8 cellular contexts compared by ENCODE assay signal in genomic region chr4:112281999-112282398, GRCh38. TPM values are rescaled to one million over a fixed set of nuclear protein-coding genes. Genes with fewer than 3 reads are reported as not detected.
DNase-seq lines count a peak whose midpoint lies in the region; ATAC-seq and TF ChIP-seq lines count a peak whose summit lies in the region.
"Not testable (repeated sequence)": the region's sequence is repeated elsewhere in the genome, so short reads cannot be mapped to it uniquely, and the experiment has no call there.

No MANE protein-coding gene starts in this region.

- peaks cover 47% of the 10 kb centered on the region for H4K20me1 ChIP-seq in Loucy (ENCODE audit: insufficient read depth, low read length, poor library complexity, severe bottlenecking)

- not testable (repeated sequence) for H3K9me2 ChIP-seq in Loucy (replicated peaks; ENCODE audit: low read depth, low read length)

- intact Hi-C loops in CD8-positive, alpha-beta T cell (cut with DNase I, micrococcal nuclease), result loop anchor here in 1 of 2 experiments (1.0 kb wide), 1 partner anchor 11 kb away; no protein-coding TSS in a partner anchor
- intact Hi-C loops in natural killer cell (cut with micrococcal nuclease), result not testable (repeated sequence)

- not testable (repeated sequence) for H3K9me3 ChIP-seq in CD8-positive, alpha-beta T cell (ENCODE audit: low read length); Loucy (ENCODE audit: insufficient read depth, low read depth, low read length)

- POLR2A ChIA-PET in CD8-positive, alpha-beta T cell (lab: Charles Lee), result interaction anchor here (1.2 kb wide), 1 partner anchor 19 kb away, joined by 3 read pairs; no protein-coding TSS in a partner anchor

- not testable (repeated sequence) for TF ChIP-seq CTCF in CD8-positive, alpha-beta T cell (IDR thresholded peaks at IDR 0.05); GM12865 (IDR thresholded peaks at IDR 0.05; ENCODE audit: insufficient read depth, low read depth, low read length, missing control alignments); Loucy (conservative IDR thresholded peaks at IDR 0.05; ENCODE audit: low read length); natural killer cell (IDR thresholded peaks at IDR 0.05)

- not testable (repeated sequence) for H3K27me3 Mint-ChIP-seq in CD8-positive, alpha-beta T cell (ENCODE audit: low read depth); T-helper 1 cell treated with Interleukin-12 subunit alpha and Interleukin-12 subunit beta and Interleukin-4 antibody, amounts not matched to agents 30 μg/mL and 1 μg/mL, for 36 hours (ENCODE audit: low read depth); activated T-helper 17 cell treated with anti-CD3 and anti-CD28 coated beads, Interleukin-2, amount 50 U/mL, for 72 hours; effector memory CD8-positive, alpha-beta T cell; natural killer cell (ENCODE audit: low read depth in 2 of 2); stimulated activated naive CD8-positive, alpha-beta T cell treated with anti-CD3 and anti-CD28 coated beads, Interleukin-15, amount 100 ng/mL, for 72 hours

- not testable (repeated sequence) for H3K36me3 ChIP-seq in CD8-positive, alpha-beta T cell (ENCODE audit: insufficient read depth, low read length)
- H3K36me3 ChIP-seq in Loucy (ENCODE audit: insufficient read depth, low read length), result peaks cover 14% of the 10 kb centered on the region; the same call in 1 of the 2 replicates

- H3K9me3 Mint-ChIP-seq in CD8-positive, alpha-beta T cell; T-helper 1 cell treated with Interleukin-12 subunit alpha and Interleukin-12 subunit beta and Interleukin-4 antibody, amounts not matched to agents 30 μg/mL and 1 μg/mL, for 36 hours; activated T-helper 17 cell treated with anti-CD3 and anti-CD28 coated beads, Interleukin-2, amount 50 U/mL, for 72 hours; effector memory CD8-positive, alpha-beta T cell; natural killer cell: not testable (repeated sequence)
- H3K9me3 Mint-ChIP-seq in stimulated activated naive CD8-positive, alpha-beta T cell treated with anti-CD3 and anti-CD28 coated beads, Interleukin-15, amount 100 ng/mL, for 72 hours, result peaks cover 6 to 25% of the 10 kb centered on the region in 2 donors

- H3F3A ChIP-seq in Loucy (ENCODE audit: low read depth), result not testable (repeated sequence)

- not testable (repeated sequence) for H2AFZ ChIP-seq in Loucy (ENCODE audit: low read length)

- not testable (repeated sequence) for H3K4me3 ChIP-seq in CD8-positive, alpha-beta T cell (ENCODE audit: low read depth, low read length)
- H3K4me3 ChIP-seq in GM12865 (ENCODE audit: low read depth, low read length) (peak overlapping the region; percentile 98), Loucy (ENCODE audit: low read length, poor library complexity, severe bottlenecking) (peak overlapping the region; percentile 93)

- H3K27ac Mint-ChIP-seq in CD8-positive, alpha-beta T cell, result peak overlapping the region; percentile 57
- H3K27ac Mint-ChIP-seq in T-helper 1 cell treated with Interleukin-12 subunit alpha and Interleukin-12 subunit beta and Interleukin-4 antibody, amounts not matched to agents 30 μg/mL and 1 μg/mL, for 36 hours, result peak overlapping the region; percentile 32
- H3K27ac Mint-ChIP-seq in activated T-helper 17 cell treated with anti-CD3 and anti-CD28 coated beads, Interleukin-2, amount 50 U/mL, for 72 hours, result peak overlapping the region; percentile 86
- H3K27ac Mint-ChIP-seq in effector memory CD8-positive, alpha-beta T cell, result peak overlapping the region; percentile 90 to 94
- peak overlapping the region; percentile 88 to 89 for H3K27ac Mint-ChIP-seq in natural killer cell
- peak overlapping the region in 1 of 2 donors; percentile 42 for H3K27ac Mint-ChIP-seq in stimulated activated naive CD8-positive, alpha-beta T cell treated with anti-CD3 and anti-CD28 coated beads, Interleukin-15, amount 100 ng/mL, for 72 hours

- not testable (repeated sequence) for H3K4me3 Mint-ChIP-seq in CD8-positive, alpha-beta T cell; T-helper 1 cell treated with Interleukin-12 subunit alpha and Interleukin-12 subunit beta and Interleukin-4 antibody, amounts not matched to agents 30 μg/mL and 1 μg/mL, for 36 hours; natural killer cell
- peak overlapping the region; percentile 93 for H3K4me3 Mint-ChIP-seq in activated T-helper 17 cell treated with anti-CD3 and anti-CD28 coated beads, Interleukin-2, amount 50 U/mL, for 72 hours
- H3K4me3 Mint-ChIP-seq in effector memory CD8-positive, alpha-beta T cell, result peak overlapping the region; percentile 90 to 96
- H3K4me3 Mint-ChIP-seq in stimulated activated naive CD8-positive, alpha-beta T cell treated with anti-CD3 and anti-CD28 coated beads, Interleukin-15, amount 100 ng/mL, for 72 hours, result peak overlapping the region; percentile 67 to 99

- H3K9ac ChIP-seq in Loucy (ENCODE audit: low read depth, low read length, poor library complexity, severe bottlenecking), result not testable (repeated sequence)

- peak overlapping the region; percentile 90 for H3K4me2 ChIP-seq in Loucy (ENCODE audit: low read depth, low read length, poor library complexity, severe bottlenecking)

- H3K4me1 ChIP-seq in CD8-positive, alpha-beta T cell (ENCODE audit: insufficient read depth, low read length), result peaks cover 16% of the 10 kb centered on the region
- peaks cover 75% of the 10 kb centered on the region for H3K4me1 ChIP-seq in Loucy (ENCODE audit: insufficient read depth, low read length, poor library complexity, severe bottlenecking)

- peaks cover 75% of the 10 kb centered on the region for H3K4me1 Mint-ChIP-seq in CD8-positive, alpha-beta T cell (ENCODE audit: low read depth)
- peaks cover 66% of the 10 kb centered on the region for H3K4me1 Mint-ChIP-seq in T-helper 1 cell treated with Interleukin-12 subunit alpha and Interleukin-12 subunit beta and Interleukin-4 antibody, amounts not matched to agents 30 μg/mL and 1 μg/mL, for 36 hours (ENCODE audit: low read depth)
- H3K4me1 Mint-ChIP-seq in activated T-helper 17 cell treated with anti-CD3 and anti-CD28 coated beads, Interleukin-2, amount 50 U/mL, for 72 hours, result peaks cover 42% of the 10 kb centered on the region
- peaks cover 46 to 75% of the 10 kb centered on the region in 2 donors for H3K4me1 Mint-ChIP-seq in effector memory CD8-positive, alpha-beta T cell (ENCODE audit: low read depth in 2 of 2)
- peaks cover 49 to 60% of the 10 kb centered on the region in 2 donors for H3K4me1 Mint-ChIP-seq in natural killer cell
- H3K4me1 Mint-ChIP-seq in stimulated activated naive CD8-positive, alpha-beta T cell treated with anti-CD3 and anti-CD28 coated beads, Interleukin-15, amount 100 ng/mL, for 72 hours, result peaks cover 77% of the 10 kb centered on the region

- CTCF ChIA-PET in CD8-positive, alpha-beta T cell (lab: Charles Lee), result interaction anchor here (1.0 kb wide), 1 partner anchor 15 kb away, joined by 3 read pairs; no protein-coding TSS in a partner anchor

- H3K27ac ChIP-seq in CD8-positive, alpha-beta T cell (ENCODE audit: low read depth, low read length), result not testable (repeated sequence)

- ATAC-seq in CD8-positive, alpha-beta T cell; activated T-helper 17 cell treated with anti-CD3 and anti-CD28 coated beads, Interleukin-2, amount 50 U/mL, for 72 hours (replicated peaks); effector memory CD8-positive, alpha-beta T cell (replicated peaks); natural killer cell; stimulated activated naive CD8-positive, alpha-beta T cell treated with anti-CD3 and anti-CD28 coated beads, Interleukin-15, amount 100 ng/mL, for 72 hours: not testable (repeated sequence)

- H3K79me2 ChIP-seq in Loucy (ENCODE audit: insufficient read depth, low read length), result peaks cover 92% of the 10 kb centered on the region

- H3K36me3 Mint-ChIP-seq in CD8-positive, alpha-beta T cell, result peaks cover 31% of the 10 kb centered on the region
- H3K36me3 Mint-ChIP-seq in T-helper 1 cell treated with Interleukin-12 subunit alpha and Interleukin-12 subunit beta and Interleukin-4 antibody, amounts not matched to agents 30 μg/mL and 1 μg/mL, for 36 hours (ENCODE audit: low read depth), result peaks cover 51% of the 10 kb centered on the region
- peaks cover 99% of the 10 kb centered on the region for H3K36me3 Mint-ChIP-seq in activated T-helper 17 cell treated with anti-CD3 and anti-CD28 coated beads, Interleukin-2, amount 50 U/mL, for 72 hours (ENCODE audit: low read depth)
- peaks cover 31% of the 10 kb centered on the region for H3K36me3 Mint-ChIP-seq in effector memory CD8-positive, alpha-beta T cell (ENCODE audit: insufficient read depth)
- not testable (repeated sequence) for H3K36me3 Mint-ChIP-seq in natural killer cell

- H3K27me3 ChIP-seq in CD8-positive, alpha-beta T cell (ENCODE audit: insufficient read depth, low read length); Loucy (ENCODE audit: insufficient read depth, low read length, poor library complexity, severe bottlenecking): not testable (repeated sequence)

- not testable (repeated sequence) for DNase-seq in CD8-positive, alpha-beta T cell; GM12865 (ENCODE audit: low read depth); effector memory CD8-positive, alpha-beta T cell; natural killer cell; stimulated activated naive CD8-positive, alpha-beta T cell treated with anti-CD3 and anti-CD28 coated beads, Interleukin-15, amount 100 ng/mL, for 72 hours

RNA-seq across cellular contexts. Expression of gene TIFA, which starts 3.7 kb away (rescaled TPM):
- total RNA-seq in CD8-positive, alpha-beta T cell, result 10 to 100 TPM; 12.3 to 16.1 TPM
- total RNA-seq in activated T-helper 17 cell treated with anti-CD3 and anti-CD28 coated beads, Interleukin-2, amount 50 U/mL, for 72 hours, result 100 to 1,000 TPM in 1 of 2 donors, 10 to 100 TPM in 1; 53.6 to 108 TPM
- 10 to 100 TPM in 2 of 3 donors, 1 to 10 TPM in 1; 7.5 to 16.1 (median 13.1) TPM for total RNA-seq in natural killer cell

RNA-seq across cellular contexts. Expression of gene ALPK1, which starts 15.2 kb away (rescaled TPM):
- 1 to 10 TPM; 6.5 to 7.0 TPM for total RNA-seq in CD8-positive, alpha-beta T cell
- total RNA-seq in activated T-helper 17 cell treated with anti-CD3 and anti-CD28 coated beads, Interleukin-2, amount 50 U/mL, for 72 hours, result 10 to 100 TPM; 15.7 to 55.3 TPM
- total RNA-seq in natural killer cell, result 1 to 10 TPM; 1.9 to 6.5 (median 3.9) TPM

RNA-seq across cellular contexts. Expression of gene AP1AR, which starts 50.4 kb away (rescaled TPM):
- 1 to 10 TPM; 3.8 to 5.2 TPM for total RNA-seq in CD8-positive, alpha-beta T cell
- total RNA-seq in activated T-helper 17 cell treated with anti-CD3 and anti-CD28 coated beads, Interleukin-2, amount 50 U/mL, for 72 hours, result 10 to 100 TPM in 1 of 2 donors, 1 to 10 TPM in 1; 9.1 to 23.1 TPM
- total RNA-seq in natural killer cell, result 1 to 10 TPM; 7.5 to 9.4 (median 7.5) TPM
